ENCODE assay signal across 1 cellular context in the genomic region with DNA sequence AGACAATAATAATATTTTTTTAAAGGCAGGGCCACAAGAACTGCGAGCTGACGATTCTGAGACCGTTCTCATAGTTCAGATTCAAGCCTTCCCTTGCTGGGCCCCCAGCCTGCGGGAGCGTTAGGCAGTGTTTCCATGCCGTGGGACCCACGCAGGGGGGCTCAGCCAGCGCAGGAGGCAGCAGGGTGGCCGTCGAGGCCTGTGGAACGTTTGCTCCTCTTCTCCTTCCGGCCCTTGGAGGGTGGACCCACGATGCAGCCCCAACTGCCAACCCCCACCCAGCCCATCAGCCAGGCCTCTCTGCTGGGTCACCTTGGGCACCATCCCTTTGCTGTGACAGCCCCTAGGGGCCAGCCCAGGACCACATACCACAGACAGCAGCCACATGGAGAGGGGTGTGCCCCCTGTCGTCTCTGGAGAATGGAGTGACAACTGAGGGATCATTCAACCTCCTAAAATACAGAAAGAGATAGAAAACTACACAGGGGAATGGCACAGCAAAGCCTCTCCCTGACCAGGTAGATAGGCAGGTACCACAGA.
TF ChIP-seq lines count a peak whose summit lies in the region.

No MANE protein-coding gene starts in this region.

TF ChIP-seq in A549, 52 proteins besides CTCF, POLR2A, EP300 and RAD21 (continued from another document):
- TF ChIP-seq HOXB5 (CRISPR knock-in tag; IDR thresholded peaks at IDR 0.05): no peak
